In the genomic region with DNA sequence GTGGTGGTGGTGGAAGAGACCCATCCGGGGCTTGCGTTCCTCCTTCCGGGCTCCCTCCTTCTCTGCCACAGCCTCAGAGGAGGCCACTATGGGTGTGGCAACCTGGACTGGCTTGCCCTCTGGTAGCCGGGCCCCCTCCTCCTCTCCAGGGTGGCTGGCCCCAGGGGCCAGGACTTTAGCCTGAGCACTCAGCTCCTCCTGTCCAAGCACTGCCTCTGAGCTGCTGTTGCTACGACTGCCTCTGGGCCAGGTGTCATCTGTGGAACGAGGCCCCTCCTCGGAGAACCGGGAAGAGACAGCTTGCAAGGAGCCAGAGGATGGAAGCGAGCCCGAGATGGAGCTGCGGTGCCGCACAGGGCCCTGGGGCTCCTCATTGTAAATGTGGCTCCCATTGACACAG, we compare ENCODE assay signal across 26 cellular contexts.
"Had no signal": no experiment of that assay in that cellular context is flagged by ENCODE, and none has a peak within 500 bp of the region (broad histone marks: within the 10 kb centered on the region; RNA-seq: fewer than 3 reads in every experiment).

No MANE protein-coding gene starts in this region.

- H3K27ac Mint-ChIP-seq: activated CD4-positive, alpha-beta T cell treated with anti-CD3 and anti-CD28 coated beads for 36 hours; activated naive CD8-positive, alpha-beta T cell; activated T-helper 2 cell treated with anti-CD3 and anti-CD28 coated beads, Interferon-gamma antibody, Interleukin-2, Interleukin-4, amounts not matched to agents 10 μg/mL and 5 μg/mL and 100 μg/mL, durations not matched to agents 14 hours and 24 hours and 36 hours; nephron; stimulated activated memory B cell treated with anti-CD40 and anti-IgM and Interleukin-4, amounts not matched to agents 10 μg/mL and 1 μg/mL and 100 μg/mL, for 72 hours; T-helper 1 cell treated with Interleukin-12 subunit alpha and Interleukin-12 subunit beta and Interleukin-4 antibody, amounts not matched to agents 30 μg/mL and 1 μg/mL, for 36 hours; WTC11 had no signal

- H3K4me3 ChIP-seq: coronary artery, left lung, sigmoid colon, stomach, vagina had no signal

- H3K36me3 Mint-ChIP-seq: activated naive CD8-positive, alpha-beta T cell had no signal

- H3K4me1 Mint-ChIP-seq: activated CD4-positive, alpha-beta T cell treated with anti-CD3 and anti-CD28 coated beads for 36 hours had no signal

- H3K9me3 ChIP-seq: left lung, sigmoid colon, stomach, vagina had no signal

- H3K4me3 Mint-ChIP-seq: activated CD4-positive, alpha-beta T cell treated with anti-CD3 and anti-CD28 coated beads for 36 hours; activated naive CD8-positive, alpha-beta T cell; activated T-cell treated with anti-CD3 and anti-CD28 coated beads, Interleukin-2, amount 50 U/mL, for 4 hours; nephron; stimulated activated memory B cell treated with anti-CD40 and anti-IgM and Interleukin-4, amounts not matched to agents 10 μg/mL and 1 μg/mL and 100 μg/mL, for 72 hours; T-helper 1 cell treated with Interleukin-12 subunit alpha and Interleukin-12 subunit beta and Interleukin-4 antibody, amounts not matched to agents 30 μg/mL and 1 μg/mL, for 36 hours; type B pancreatic cell; WTC11 had no signal

- DNase-seq: activated CD4-positive, alpha-beta T cell treated with anti-CD3 and anti-CD28 coated beads for 36 hours; activated CD4-positive, alpha-beta T cell treated with anti-CD3 and anti-CD28 coated beads, Interleukin-2, amount 50 U/mL, for 4 hours; activated CD8-positive, alpha-beta memory T cell treated with anti-CD3 and anti-CD28 coated beads, Interleukin-2, amount 50 U/mL, for 48 hours; activated naive CD4-positive, alpha-beta T cell; activated T-cell treated with anti-CD3 and anti-CD28 coated beads, Interleukin-2, amount 50 U/mL, for 4 hours; amniotic stem cell; cerebellar nuclear complex; erythroblast; foreskin keratinocyte; kidney glomerular epithelial cell; left lung; occipital lobe; retina; sigmoid colon; stimulated activated CD4-positive, alpha-beta T cell treated with anti-CD3 and anti-CD28 coated beads, Interleukin-1b, Interleukin-23, amount 100 ng/mL, for 48 hours; stomach; T1000 had no signal

- H3K27me3 Mint-ChIP-seq: activated CD4-positive, alpha-beta T cell treated with anti-CD3 and anti-CD28 coated beads for 36 hours; activated naive CD8-positive, alpha-beta T cell; type B pancreatic cell had no signal

- H3K27ac ChIP-seq: foreskin keratinocyte, vagina had no signal

- H3K27me3 ChIP-seq: foreskin keratinocyte, left lung, sigmoid colon, stomach, vagina had no signal

- H3K9me3 Mint-ChIP-seq: activated T-cell treated with anti-CD3 and anti-CD28 coated beads, Interleukin-2, amount 50 U/mL, for 4 hours; activated T-helper 2 cell treated with anti-CD3 and anti-CD28 coated beads, Interferon-gamma antibody, Interleukin-2, Interleukin-4, amounts not matched to agents 10 μg/mL and 5 μg/mL and 100 μg/mL, durations not matched to agents 14 hours and 24 hours and 36 hours; nephron; stimulated activated memory B cell treated with anti-CD40 and anti-IgM and Interleukin-4, amounts not matched to agents 10 μg/mL and 1 μg/mL and 100 μg/mL, for 72 hours; T-helper 1 cell treated with Interleukin-12 subunit alpha and Interleukin-12 subunit beta and Interleukin-4 antibody, amounts not matched to agents 30 μg/mL and 1 μg/mL, for 36 hours; type B pancreatic cell; WTC11 had no signal
